ENCODE assay signal across 8 cellular contexts in genomic region chr10:43138757-43139241, GRCh38. TPM values are rescaled to one million over a fixed set of nuclear protein-coding genes. Genes with fewer than 3 reads are reported as not detected.
DNase-seq lines count a peak whose midpoint lies in the region; ATAC-seq, FAIRE-seq and TF ChIP-seq lines count a peak whose summit lies in the region.

No MANE protein-coding gene starts in this region.

- ATAC-seq in GM21381 (IDR thresholded peaks at IDR 0.05; ENCODE audit: unreplicated experiment) = peak; percentile 29

- peak; percentile 17 for DNase-seq in COLO668 (lab: John Stamatoyannopoulos, UW; ENCODE audit: unreplicated experiment)
- DNase-seq in T-helper 22 cell (ENCODE audit: low read depth) = peak; percentile 55
- DNase-seq in stimulated activated CD4-positive, alpha-beta T cell treated with anti-CD3 and anti-CD28 coated beads, Interleukin-1b, Interleukin-23, amount 100 ng/mL, for 24 hours (ENCODE audit: low read depth in 4 of 4, low spot score in 1 of 4) = peak; percentile 22 to 39 (median 30)
- no peak for DNase-seq in mucosa of gallbladder (ENCODE audit: low spot score)

- peak overlapping the region; percentile 94 to 100 (median 97) for H3K27ac Mint-ChIP-seq in brain

- no peaks in the 10 kb centered on the region for H3K9me3 ChIP-seq in HUES64 (ENCODE audit: insufficient read depth, low read depth, low read length)

- H3K4me3 Mint-ChIP-seq in brain = peak overlapping the region; percentile 90 to 94 (median 92)

- peak; percentile 58 for FAIRE-seq in islet of Langerhans (lab: Jason Lieb, UNC)

- H3K4me1 ChIP-seq in HUES64 (ENCODE audit: insufficient read depth, low read length) = peaks cover 11% of the 10 kb centered on the region

- no peak for TF ChIP-seq CTCF in brain (conservative IDR thresholded peaks at IDR 0.05)

- peak overlapping the region; percentile 77 for H3K4me3 ChIP-seq in HUES64 (ENCODE audit: low read length)

- peaks cover 22% of the 10 kb centered on the region for H3K27me3 ChIP-seq in HUES64 (ENCODE audit: insufficient read depth, low read length)

- H3K27me3 Mint-ChIP-seq in brain = peaks cover 4% of the 10 kb centered on the region

- peaks cover 80% of the 10 kb centered on the region for H3K4me1 Mint-ChIP-seq in brain

- 2% methylated on average over 19 of the region's 22 CpGs for WGBS in HUES64

- peaks cover 11% of the 10 kb centered on the region for H3K36me3 Mint-ChIP-seq in brain

- H3K9me3 Mint-ChIP-seq in brain = peaks cover 0 to 4% (median 0%) of the 10 kb centered on the region in 5 experiments

- peak overlapping the region; percentile 40; the same call in 1 of the 2 replicates for H3K9ac ChIP-seq in HUES64 (ENCODE audit: low read depth, low read length)

- no peak overlapping the region for H3K27ac ChIP-seq in HUES64 (ENCODE audit: low read depth, low read length)

- H3K36me3 ChIP-seq in HUES64 (ENCODE audit: insufficient read depth, low read length) = no peaks in the 10 kb centered on the region

RNA-seq across cellular contexts. Expression of gene CSGALNACT2, which starts 0.6 kb away (rescaled TPM):
- polyA plus RNA-seq in HUES64 (2013, experiment 1 of 2) = 5.1 TPM
- 6.1 TPM for polyA plus RNA-seq in HUES64 (2013, experiment 2 of 2)
- 8.0 TPM for polyA plus RNA-seq in brain (ENCODE audit: insufficient read depth, low read depth, low replicate concordance)
- total RNA-seq in mucosa of gallbladder = 18.0 TPM
